ENCODE assay signal across 18 cellular contexts in genomic region chr3:126965526-126966080, GRCh38. TPM values are rescaled to one million over a fixed set of nuclear protein-coding genes. Genes with fewer than 3 reads are reported as not detected.
DNase-seq lines count a peak whose midpoint lies in the region; FAIRE-seq and TF ChIP-seq lines count a peak whose summit lies in the region.
"Had no signal": no experiment of that assay in that cellular context is flagged by ENCODE, and none has a peak within 500 bp of the region (broad histone marks: within the 10 kb centered on the region; RNA-seq: fewer than 3 reads in every experiment).

No MANE protein-coding gene starts in this region.

- peak overlapping the region; percentile 64 for H3K9ac ChIP-seq in neuronal stem cell (ENCODE audit: low read depth, low read length, poor library complexity)
- H3K9ac ChIP-seq: GM23248 had no signal

- WGBS in neuronal stem cell (ENCODE audit: extremely low coverage in 2 of 2, insufficient read length in 2 of 2, insufficient replicate concordance in 1 of 2), 2 donors = no CpG with 5 or more reads among the region's 9 CpGs

- peaks cover 16 to 17% of the 10 kb centered on the region in 2 donors for H3K4me1 ChIP-seq in neuronal stem cell (ENCODE audit: control insufficient read depth in 2 of 2, insufficient read depth in 1 of 2, low read depth in 1 of 2, low read length in 2 of 2)
- H3K4me1 ChIP-seq: BE2C had no signal

- H2BK5ac ChIP-seq in neuronal stem cell (ENCODE audit: low read length) = no peak overlapping the region

- peak; percentile 47 for FAIRE-seq in bronchial epithelial cell (lab: Jason Lieb, UNC)
- FAIRE-seq: A549, D721Med, G401.6, GM12891 had no signal

- peaks cover 0 to 2% of the 10 kb centered on the region in 2 donors for H3K9me3 ChIP-seq in neuronal stem cell (replicated peaks in 1 of 2; ENCODE audit: control insufficient read depth in 2 of 2, insufficient read depth in 1 of 2, low read depth in 1 of 2, low read length in 2 of 2)
- H3K9me3 ChIP-seq: A549, BE2C had no signal

- H3K27ac Mint-ChIP-seq in glutamatergic neuron (ENCODE audit: unreplicated experiment) = no peak overlapping the region
- H3K27ac Mint-ChIP-seq in osteocyte (ENCODE audit: unreplicated experiment) = no peak overlapping the region

- TF ChIP-seq CTCF in bronchial epithelial cell (IDR thresholded peaks at IDR 0.05; ENCODE audit: insufficient read depth, low read length, severe bottlenecking) (no peak), glutamatergic neuron (IDR thresholded peaks at IDR 0.05; ENCODE audit: partially characterized antibody, unreplicated experiment) (no peak), osteocyte (IDR thresholded peaks at IDR 0.05) (no peak)

- H2BK120ac ChIP-seq in neuronal stem cell (ENCODE audit: low read depth, low read length) = no peak overlapping the region

- H3K27me3 ChIP-seq in bronchial epithelial cell (ENCODE audit: control insufficient read depth, insufficient read depth, low read length) (no peaks in the 10 kb centered on the region), neuronal stem cell (ENCODE audit: control insufficient read depth in 3 of 3, insufficient read depth in 3 of 3, low read depth in 1 of 3, low read length in 3 of 3) (no peaks in the 10 kb centered on the region)
- H3K27me3 ChIP-seq: BE2C had no signal

- no peak for DNase-seq in bronchial epithelial cell (ENCODE audit: low read depth)
- DNase-seq in glutamatergic neuron = peak; percentile 5
- DNase-seq in neuronal stem cell (ENCODE audit: low spot score) = no peak
- DNase-seq in osteocyte (ENCODE audit: extremely low spot score, unreplicated experiment) = no peak
- no peak for DNase-seq in activated CD4-positive, CD25-positive, alpha-beta regulatory T cell (lab: John Stamatoyannopoulos, UW)
- DNase-seq in T1000 (lab: John Stamatoyannopoulos, UW) = no peak
- DNase-seq: BE2C; CD4-positive, alpha-beta memory T cell; DMS153; DMS79 treated with DMSO at 0.1 percent for 48 hours; EL; GM23248; H7 had no signal

- H3K4ac ChIP-seq in neuronal stem cell (ENCODE audit: low read length) = no peak overlapping the region

- peaks cover 6% of the 10 kb centered on the region for H3K27me3 Mint-ChIP-seq in glutamatergic neuron (ENCODE audit: unreplicated experiment)
- H3K27me3 Mint-ChIP-seq in osteocyte (ENCODE audit: unreplicated experiment) = no peaks in the 10 kb centered on the region

- no peak overlapping the region for H2BK12ac ChIP-seq in neuronal stem cell (ENCODE audit: low read length)

- H3K23ac ChIP-seq in neuronal stem cell (ENCODE audit: low read depth, low read length, poor library complexity) = no peak overlapping the region

- no peak overlapping the region for H3K4me3 ChIP-seq in bronchial epithelial cell (ENCODE audit: low read depth, low read length)
- no peak overlapping the region for H3K4me3 ChIP-seq in neuronal stem cell (ENCODE audit: low read length in 2 of 2)
- H3K4me3 ChIP-seq: A549, GM23248 had no signal

- H3K79me1 ChIP-seq in neuronal stem cell (ENCODE audit: low read depth, low read length) = no peaks in the 10 kb centered on the region

- no peak overlapping the region for H2BK15ac ChIP-seq in neuronal stem cell (ENCODE audit: low read length)

- no peak overlapping the region for H4K8ac ChIP-seq in neuronal stem cell (ENCODE audit: low read depth, low read length)

- H2AK5ac ChIP-seq in neuronal stem cell (ENCODE audit: low read depth, low read length) = no peak overlapping the region

- peaks cover 5% of the 10 kb centered on the region for H3K36me3 Mint-ChIP-seq in glutamatergic neuron (ENCODE audit: unreplicated experiment)
- H3K36me3 Mint-ChIP-seq in osteocyte (ENCODE audit: unreplicated experiment) = no peaks in the 10 kb centered on the region
- H3K36me3 Mint-ChIP-seq: CD4-positive, alpha-beta memory T cell had no signal

- H4K91ac ChIP-seq in neuronal stem cell (ENCODE audit: low read depth, low read length, poor library complexity) = no peak overlapping the region

- H3K14ac ChIP-seq in neuronal stem cell (ENCODE audit: low read length) = no peak overlapping the region

- H3K4me1 Mint-ChIP-seq in glutamatergic neuron (ENCODE audit: low read depth, unreplicated experiment) = peaks cover 12% of the 10 kb centered on the region
- H3K4me1 Mint-ChIP-seq in osteocyte (ENCODE audit: unreplicated experiment) = peaks cover 32% of the 10 kb centered on the region

- H3K4me3 Mint-ChIP-seq in glutamatergic neuron (ENCODE audit: unreplicated experiment) (no peak overlapping the region), osteocyte (ENCODE audit: unreplicated experiment) (no peak overlapping the region)
- H3K4me3 Mint-ChIP-seq: CD4-positive, alpha-beta memory T cell had no signal

- H3K27ac ChIP-seq in neuronal stem cell (replicated peaks; ENCODE audit: low read length) = no peak overlapping the region
- H3K27ac ChIP-seq: A549, C4-2B, GM23248 had no signal

- H3K4me2 ChIP-seq in neuronal stem cell (ENCODE audit: insufficient read depth, low read length, poor library complexity, severe bottlenecking) = no peak overlapping the region
- H3K4me2 ChIP-seq: A549 had no signal

- H2AFZ ChIP-seq in neuronal stem cell (ENCODE audit: low read length) = no peak overlapping the region
- H2AFZ ChIP-seq: GM23248 had no signal

- peak overlapping the region; percentile 48 for H3K18ac ChIP-seq in neuronal stem cell (ENCODE audit: low read length)

- H3K36me3 ChIP-seq in bronchial epithelial cell (ENCODE audit: control insufficient read depth, insufficient read depth, low read length) (no peaks in the 10 kb centered on the region), neuronal stem cell (replicated peaks in 1 of 2; ENCODE audit: control insufficient read depth in 2 of 2, insufficient read depth in 2 of 2, low read length in 2 of 2) (no peaks in the 10 kb centered on the region)
- H3K36me3 ChIP-seq: BE2C had no signal

- peaks cover 6% of the 10 kb centered on the region for H3K9me3 Mint-ChIP-seq in glutamatergic neuron (ENCODE audit: unreplicated experiment)
- H3K9me3 Mint-ChIP-seq in osteocyte (ENCODE audit: unreplicated experiment) = no peaks in the 10 kb centered on the region
- H3K9me3 Mint-ChIP-seq: CD4-positive, alpha-beta memory T cell had no signal

RNA-seq across cellular contexts. Expression of gene PLXNA1, which starts 17.3 kb away (rescaled TPM):
- 42.1 and 53.4 TPM in 2 replicates for total RNA-seq in bronchial epithelial cell
- 110 TPM for total RNA-seq in glutamatergic neuron (ENCODE audit: unreplicated experiment)
- polyA plus RNA-seq in neuronal stem cell (2013, experiment 1 of 2) = 31.7 TPM
- 32.1 TPM for polyA plus RNA-seq in neuronal stem cell (2013, experiment 2 of 2)
- 60.5 and 65.5 TPM in 2 replicates for total RNA-seq in osteocyte
